Comparison of ENCODE assay signal across 38 cellular contexts in the genomic region with DNA sequence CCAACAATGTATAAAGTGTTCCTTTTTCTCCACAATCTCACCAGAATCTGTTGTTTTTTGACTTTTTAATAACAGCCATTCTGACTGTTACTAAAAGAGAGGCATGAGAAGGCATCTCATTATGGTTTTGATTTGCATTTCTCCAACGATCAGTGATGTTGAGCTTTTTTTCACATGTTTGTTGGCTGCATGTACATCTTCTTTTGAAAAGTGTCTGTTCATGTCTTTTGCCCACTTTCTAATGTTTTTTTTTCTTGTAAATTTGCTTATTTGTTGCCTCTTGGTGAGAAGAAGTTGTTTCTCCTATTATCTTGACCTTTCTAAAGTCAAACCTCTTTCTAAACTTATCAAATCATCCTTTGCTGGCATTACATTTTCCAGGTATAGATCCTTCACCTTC.
"Had no signal": no experiment of that assay in that cellular context is flagged by ENCODE, and none has a peak within 500 bp of the region (broad histone marks: within the 10 kb centered on the region; RNA-seq: fewer than 3 reads in every experiment).

No MANE protein-coding gene starts in this region.

- H3K4me3 Mint-ChIP-seq: activated naive CD4-positive, alpha-beta T cell treated with anti-CD3 and anti-CD28 coated beads for 36 hours; activated naive CD4-positive, alpha-beta T cell treated with anti-CD3 and anti-CD28 coated beads, Interleukin-2, amount 10 ng/mL, durations not matched to agents 7 days and 5 days; activated naive CD4-positive, alpha-beta T cell treated with anti-CD3 and anti-CD28 coated beads, Interleukin-2, amount 50 U/mL, for 24 hours; activated naive CD8-positive, alpha-beta T cell; activated naive CD8-positive, alpha-beta T cell treated with anti-CD3 and anti-CD28 coated beads for 36 hours; activated naive CD8-positive, alpha-beta T cell treated with anti-CD3 and anti-CD28 coated beads, Interleukin-2, amount 10 ng/mL, durations not matched to agents 7 days and 5 days; activated naive CD8-positive, alpha-beta T cell treated with anti-CD3 and anti-CD28 coated beads, Interleukin-2, amount 50 U/mL, for 24 hours; activated T-cell treated with anti-CD3 and anti-CD28 coated beads, Interleukin-2, amount 50 U/mL, for 24 hours; activated T-cell treated with anti-CD3 and anti-CD28 coated beads, Interleukin-2, amount 50 U/mL, for 4 hours; activated T-cell treated with anti-CD3 and anti-CD28 coated beads, Interleukin-2, amount 50 U/mL, for 72 hours; activated T-helper 1 cell treated with anti-CD3 and anti-CD28 coated beads, Interleukin-12 subunit alpha, Interleukin-12 subunit beta, Interleukin-2, Interleukin-4 antibody, amounts not matched to agents 30 ng/mL and 10 ng/mL and 1 ng/mL, durations not matched to agents 14 hours and 24 hours and 36 hours; activated T-helper 17 cell treated with anti-CD3 and anti-CD28 coated beads, Interleukin-2, amount 50 U/mL, for 72 hours; brain; central memory CD8-positive, alpha-beta T cell had no signal

- H3K9me3 ChIP-seq: adrenal gland, ascending aorta, body of pancreas, breast epithelium had no signal

- H3K4me1 ChIP-seq: adrenal gland, ascending aorta, body of pancreas, breast epithelium had no signal

- H3K27me3 Mint-ChIP-seq: activated naive CD4-positive, alpha-beta T cell treated with anti-CD3 and anti-CD28 coated beads, Interleukin-2, amount 10 ng/mL, durations not matched to agents 7 days and 5 days; activated naive CD4-positive, alpha-beta T cell treated with anti-CD3 and anti-CD28 coated beads, Interleukin-2, amount 50 U/mL, for 24 hours; activated naive CD8-positive, alpha-beta T cell; activated naive CD8-positive, alpha-beta T cell treated with anti-CD3 and anti-CD28 coated beads for 36 hours; activated naive CD8-positive, alpha-beta T cell treated with anti-CD3 and anti-CD28 coated beads, Interleukin-2, amount 10 ng/mL, durations not matched to agents 7 days and 5 days; activated naive CD8-positive, alpha-beta T cell treated with anti-CD3 and anti-CD28 coated beads, Interleukin-2, amount 50 U/mL, for 24 hours; activated T-cell treated with anti-CD3 and anti-CD28 coated beads, Interleukin-2, amount 50 U/mL, for 24 hours; activated T-helper 17 cell treated with anti-CD3 and anti-CD28 coated beads, Interleukin-2, amount 50 U/mL, for 72 hours; brain; central memory CD8-positive, alpha-beta T cell had no signal

- H3K36me3 ChIP-seq: adrenal gland, ascending aorta, brain microvascular endothelial cell, breast epithelium, cardiac muscle cell had no signal

- H3K4me1 Mint-ChIP-seq: activated naive CD4-positive, alpha-beta T cell treated with anti-CD3 and anti-CD28 coated beads, Interleukin-2, amount 10 ng/mL, durations not matched to agents 7 days and 5 days; activated naive CD8-positive, alpha-beta T cell treated with anti-CD3 and anti-CD28 coated beads, Interleukin-2, amount 50 U/mL, for 24 hours; activated T-helper 17 cell treated with anti-CD3 and anti-CD28 coated beads, Interleukin-2, amount 50 U/mL, for 72 hours had no signal

- H3K27ac ChIP-seq: adrenal gland, ascending aorta, body of pancreas, brain microvascular endothelial cell, breast epithelium, cardiac muscle cell had no signal

- H3K9me3 Mint-ChIP-seq: activated T-helper 1 cell treated with anti-CD3 and anti-CD28 coated beads, Interleukin-12 subunit alpha, Interleukin-12 subunit beta, Interleukin-2, Interleukin-4 antibody, amounts not matched to agents 30 ng/mL and 10 ng/mL and 1 ng/mL, durations not matched to agents 14 hours and 24 hours and 36 hours; central memory CD8-positive, alpha-beta T cell had no signal

- FAIRE-seq: bronchial epithelial cell had no signal

- H3K4me3 ChIP-seq: adrenal gland, ascending aorta, body of pancreas, breast epithelium, cardiac muscle cell had no signal

- H3K27me3 ChIP-seq: adrenal gland, ascending aorta, body of pancreas, brain microvascular endothelial cell, breast epithelium, cardiac muscle cell had no signal

- H3K27ac Mint-ChIP-seq: activated naive CD4-positive, alpha-beta T cell treated with anti-CD3 and anti-CD28 coated beads for 36 hours; activated naive CD4-positive, alpha-beta T cell treated with anti-CD3 and anti-CD28 coated beads, Interleukin-2, amount 10 ng/mL, durations not matched to agents 7 days and 5 days; activated naive CD4-positive, alpha-beta T cell treated with anti-CD3 and anti-CD28 coated beads, Interleukin-2, amount 50 U/mL, for 24 hours; activated naive CD4-positive, alpha-beta T cell treated with anti-CD3 and anti-CD28 coated beads, Interleukin-2, amount 50 U/mL, for 72 hours; activated naive CD8-positive, alpha-beta T cell; activated naive CD8-positive, alpha-beta T cell treated with anti-CD3 and anti-CD28 coated beads for 36 hours; activated naive CD8-positive, alpha-beta T cell treated with anti-CD3 and anti-CD28 coated beads, Interleukin-2, amount 10 ng/mL, durations not matched to agents 7 days and 5 days; activated naive CD8-positive, alpha-beta T cell treated with anti-CD3 and anti-CD28 coated beads, Interleukin-2, amount 50 U/mL, for 24 hours; activated T-cell treated with anti-CD3 and anti-CD28 coated beads, Interleukin-2, amount 50 U/mL, for 24 hours; activated T-cell treated with anti-CD3 and anti-CD28 coated beads, Interleukin-2, amount 50 U/mL, for 72 hours; activated T-helper 1 cell treated with anti-CD3 and anti-CD28 coated beads, Interleukin-12 subunit alpha, Interleukin-12 subunit beta, Interleukin-2, Interleukin-4 antibody, amounts not matched to agents 30 ng/mL and 10 ng/mL and 1 ng/mL, durations not matched to agents 14 hours and 24 hours and 36 hours; activated T-helper 17 cell treated with anti-CD3 and anti-CD28 coated beads, Interleukin-2, amount 50 U/mL, for 72 hours; activated T-helper 2 cell treated with anti-CD3 and anti-CD28 coated beads, Interferon-gamma antibody, Interleukin-2, Interleukin-4, amounts not matched to agents 10 μg/mL and 5 μg/mL and 100 μg/mL, durations not matched to agents 14 hours and 24 hours and 36 hours; brain had no signal

- DNase-seq: activated effector memory CD4-positive, alpha-beta T cell treated with anti-CD3 and anti-CD28 coated beads, Interleukin-2, amount 50 U/mL, for 16 hours; activated effector memory CD4-positive, alpha-beta T cell treated with Interleukin-2 at 50 U/mL for 16 hours; activated gamma-delta T cell; activated gamma-delta T cell treated with Interleukin-2 at 50 U/mL for 16 hours; activated naive CD4-positive, alpha-beta T cell; activated naive CD4-positive, alpha-beta T cell treated with anti-CD3 and anti-CD28 coated beads for 36 hours; activated naive CD4-positive, alpha-beta T cell treated with anti-CD3 and anti-CD28 coated beads, Interleukin-2, amount 10 ng/mL, durations not matched to agents 7 days and 5 days; activated naive CD4-positive, alpha-beta T cell treated with anti-CD3 and anti-CD28 coated beads, Interleukin-2, amount 50 U/mL, for 16 hours; activated naive CD4-positive, alpha-beta T cell treated with Interleukin-2 at 50 U/mL for 16 hours; activated naive CD8-positive, alpha-beta T cell treated with anti-CD3 and anti-CD28 coated beads for 36 hours; activated naive CD8-positive, alpha-beta T cell treated with anti-CD3 and anti-CD28 coated beads, Interleukin-2, amount 10 ng/mL, durations not matched to agents 7 days and 5 days; activated naive CD8-positive, alpha-beta T cell treated with anti-CD3 and anti-CD28 coated beads, Interleukin-2, amount 50 U/mL, for 24 hours; activated T-cell treated with anti-CD3 and anti-CD28 coated beads, Interleukin-2, amount 50 U/mL, for 24 hours; activated T-cell treated with anti-CD3 and anti-CD28 coated beads, Interleukin-2, amount 50 U/mL, for 4 hours; activated T-cell treated with anti-CD3 and anti-CD28 coated beads, Interleukin-2, amount 50 U/mL, for 48 hours; activated T-cell treated with anti-CD3 and anti-CD28 coated beads, Interleukin-2, amount 50 U/mL, for 72 hours; adrenal gland; amniotic stem cell; amygdala; anterior cingulate cortex; aorta; body of pancreas; brain microvascular endothelial cell; caudate nucleus; central memory CD4-positive, alpha-beta T cell; cerebellar nuclear complex had no signal
